38 cellular contexts compared by ENCODE assay signal in the genomic region with DNA sequence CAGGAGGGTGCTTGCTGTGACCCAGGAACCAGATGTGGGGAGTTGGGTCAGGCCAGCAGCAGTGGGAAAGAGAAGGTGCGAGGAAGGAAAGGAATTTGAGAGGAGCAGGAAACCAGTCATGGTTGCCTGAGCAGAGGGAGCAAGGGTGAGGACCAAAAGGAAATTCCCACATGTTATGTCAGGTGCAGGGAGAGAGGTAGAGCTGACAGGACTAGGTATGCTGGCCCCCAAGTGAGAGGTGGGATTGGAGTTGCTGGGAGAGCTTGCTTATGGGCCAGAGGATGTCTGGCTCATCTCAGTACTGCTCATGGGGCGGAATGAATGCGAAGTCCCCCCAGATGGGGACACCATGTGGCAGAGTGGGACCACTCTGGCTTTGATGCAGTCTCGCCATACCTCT. TPM values are rescaled to one million over a fixed set of nuclear protein-coding genes. Genes with fewer than 3 reads are reported as not detected.
"Had no signal": no experiment of that assay in that cellular context is flagged by ENCODE, and none has a peak within 500 bp of the region (broad histone marks: within the 10 kb centered on the region; RNA-seq: fewer than 3 reads in every experiment).

No MANE protein-coding gene starts in this region.

- H3K27ac ChIP-seq: adrenal gland, body of pancreas, brain microvascular endothelial cell, breast epithelium, VCaP had no signal

- H3K4me3 Mint-ChIP-seq: activated B cell treated with CpG ODN at 0.5 μM for 24 hours; activated CD4-positive, alpha-beta memory T cell treated with anti-CD3 and anti-CD28 coated beads for 36 hours; activated CD4-positive, alpha-beta T cell treated with anti-CD3 and anti-CD28 coated beads, Interleukin-2, amount 10 ng/mL, durations not matched to agents 7 days and 5 days; activated CD8-positive, alpha-beta T cell treated with anti-CD3 and anti-CD28 coated beads for 36 hours; activated naive CD4-positive, alpha-beta T cell treated with anti-CD3 and anti-CD28 coated beads for 36 hours; activated naive CD8-positive, alpha-beta T cell treated with anti-CD3 and anti-CD28 coated beads for 36 hours; activated T-cell treated with anti-CD3 and anti-CD28 coated beads, Interleukin-2, amount 50 U/mL, for 4 hours; activated T-cell treated with anti-CD3 and anti-CD28 coated beads, Interleukin-2, amount 50 U/mL, for 72 hours; activated T-helper 1 cell treated with anti-CD3 and anti-CD28 coated beads, Interleukin-12 subunit alpha, Interleukin-12 subunit beta, Interleukin-2, Interleukin-4 antibody, amounts not matched to agents 30 ng/mL and 10 ng/mL and 1 ng/mL, durations not matched to agents 14 hours and 24 hours and 36 hours; activated T-helper 17 cell treated with anti-CD3 and anti-CD28 coated beads, Interleukin-2, amount 50 U/mL, for 72 hours; T-helper 1 cell treated with Interleukin-12 subunit alpha and Interleukin-12 subunit beta and Interleukin-4 antibody, amounts not matched to agents 30 μg/mL and 1 μg/mL, for 36 hours; T-helper 2 cell treated with Interferon-gamma antibody and Interleukin-4, amounts not matched to agents 5 μg/mL and 100 μg/mL, for 36 hours had no signal

- H3K4me1 Mint-ChIP-seq: activated B cell treated with CpG ODN at 0.5 μM for 24 hours; activated CD4-positive, alpha-beta T cell treated with anti-CD3 and anti-CD28 coated beads, Interleukin-2, amount 10 ng/mL, durations not matched to agents 7 days and 5 days; activated naive CD8-positive, alpha-beta T cell treated with anti-CD3 and anti-CD28 coated beads for 36 hours; activated T-helper 17 cell treated with anti-CD3 and anti-CD28 coated beads, Interleukin-2, amount 50 U/mL, for 72 hours had no signal

- H3K4me3 ChIP-seq: adrenal gland, body of pancreas, breast epithelium had no signal

- H3K36me3 Mint-ChIP-seq: activated CD4-positive, alpha-beta memory T cell treated with anti-CD3 and anti-CD28 coated beads for 36 hours; activated naive CD4-positive, alpha-beta T cell treated with anti-CD3 and anti-CD28 coated beads, Interleukin-2, amount 50 U/mL, for 72 hours; activated naive CD8-positive, alpha-beta T cell treated with anti-CD3 and anti-CD28 coated beads for 36 hours had no signal

- H3K27me3 Mint-ChIP-seq: activated B cell treated with CpG ODN at 0.5 μM for 24 hours; activated CD4-positive, alpha-beta memory T cell treated with anti-CD3 and anti-CD28 coated beads for 36 hours had no signal

- H3K27me3 ChIP-seq: adrenal gland, body of pancreas, brain microvascular endothelial cell, breast epithelium had no signal

- H3K4me1 ChIP-seq: adrenal gland, breast epithelium had no signal

- H3K36me3 ChIP-seq: adrenal gland, brain microvascular endothelial cell, breast epithelium had no signal

- H3K9me3 ChIP-seq: body of pancreas had no signal

- DNase-seq: activated B cell treated with CpG ODN at 0.5 μM for 24 hours; activated CD4-positive, alpha-beta memory T cell treated with anti-CD3 and anti-CD28 coated beads for 36 hours; activated CD4-positive, alpha-beta T cell treated with anti-CD3 and anti-CD28 coated beads for 4 hours; activated CD4-positive, alpha-beta T cell treated with anti-CD3 and anti-CD28 coated beads, Interleukin-2, amount 10 ng/mL, durations not matched to agents 7 days and 5 days; activated CD4-positive, alpha-beta T cell treated with anti-CD3 and anti-CD28 coated beads, Interleukin-2, amount 50 U/mL, for 4 hours; activated CD4-positive, CD25-positive, alpha-beta regulatory T cell treated with anti-CD3 and anti-CD28 coated beads, Interleukin-2, amount 50 U/mL, for 72 hours; activated CD8-positive, alpha-beta memory T cell treated with anti-CD3 and anti-CD28 coated beads, Interleukin-2, amount 50 U/mL, for 4 hours; activated CD8-positive, alpha-beta T cell treated with anti-CD3 and anti-CD28 coated beads for 36 hours; activated effector memory CD4-positive, alpha-beta T cell treated with anti-CD3 and anti-CD28 coated beads, Interleukin-2, amount 50 U/mL, for 16 hours; activated gamma-delta T cell treated with Interleukin-2 at 50 U/mL for 16 hours; activated naive CD4-positive, alpha-beta T cell; activated naive CD4-positive, alpha-beta T cell treated with anti-CD3 and anti-CD28 coated beads for 36 hours; activated naive CD4-positive, alpha-beta T cell treated with anti-CD3 and anti-CD28 coated beads, Interleukin-2, amount 50 U/mL, for 16 hours; activated naive CD8-positive, alpha-beta T cell treated with anti-CD3 and anti-CD28 coated beads for 36 hours; activated T-cell treated with anti-CD3 and anti-CD28 coated beads for 4 hours; activated T-cell treated with anti-CD3 and anti-CD28 coated beads, Interleukin-2, amount 50 U/mL, for 1 hour; activated T-cell treated with anti-CD3 and anti-CD28 coated beads, Interleukin-2, amount 50 U/mL, for 4 hours; activated T-cell treated with anti-CD3 and anti-CD28 coated beads, Interleukin-2, amount 50 U/mL, for 72 hours; adrenal gland; amniotic stem cell; aorta; body of pancreas; brain microvascular endothelial cell; central memory CD4-positive, alpha-beta T cell; SW 1271; T-helper 1 cell; T-helper 2 cell; T-helper 9 cell had no signal

- ATAC-seq: activated CD8-positive, alpha-beta T cell treated with anti-CD3 and anti-CD28 coated beads for 36 hours; activated naive CD4-positive, alpha-beta T cell treated with anti-CD3 and anti-CD28 coated beads, Interleukin-2, amount 50 U/mL, for 72 hours; activated T-cell treated with anti-CD3 and anti-CD28 coated beads, Interleukin-2, amount 50 U/mL, for 4 hours; activated T-cell treated with anti-CD3 and anti-CD28 coated beads, Interleukin-2, amount 50 U/mL, for 72 hours; activated T-helper 17 cell treated with anti-CD3 and anti-CD28 coated beads, Interleukin-2, amount 50 U/mL, for 72 hours; body of pancreas had no signal

- H3K27ac Mint-ChIP-seq: activated B cell treated with CpG ODN at 0.5 μM for 24 hours; activated CD4-positive, alpha-beta memory T cell treated with anti-CD3 and anti-CD28 coated beads for 36 hours; activated CD4-positive, alpha-beta T cell treated with anti-CD3 and anti-CD28 coated beads, Interleukin-2, amount 10 ng/mL, durations not matched to agents 7 days and 5 days; activated CD8-positive, alpha-beta T cell treated with anti-CD3 and anti-CD28 coated beads for 36 hours; activated naive CD4-positive, alpha-beta T cell treated with anti-CD3 and anti-CD28 coated beads for 36 hours; activated naive CD4-positive, alpha-beta T cell treated with anti-CD3 and anti-CD28 coated beads, Interleukin-2, amount 50 U/mL, for 72 hours; activated naive CD8-positive, alpha-beta T cell treated with anti-CD3 and anti-CD28 coated beads for 36 hours; activated T-cell treated with anti-CD3 and anti-CD28 coated beads, Interleukin-2, amount 50 U/mL, for 72 hours; activated T-helper 1 cell treated with anti-CD3 and anti-CD28 coated beads, Interleukin-12 subunit alpha, Interleukin-12 subunit beta, Interleukin-2, Interleukin-4 antibody, amounts not matched to agents 30 ng/mL and 10 ng/mL and 1 ng/mL, durations not matched to agents 14 hours and 24 hours and 36 hours; activated T-helper 17 cell treated with anti-CD3 and anti-CD28 coated beads, Interleukin-2, amount 50 U/mL, for 72 hours; T-helper 1 cell treated with Interleukin-12 subunit alpha and Interleukin-12 subunit beta and Interleukin-4 antibody, amounts not matched to agents 30 μg/mL and 1 μg/mL, for 36 hours; T-helper 2 cell treated with Interferon-gamma antibody and Interleukin-4, amounts not matched to agents 5 μg/mL and 100 μg/mL, for 36 hours had no signal

- H3K9me3 Mint-ChIP-seq: activated CD4-positive, alpha-beta T cell treated with anti-CD3 and anti-CD28 coated beads, Interleukin-2, amount 10 ng/mL, durations not matched to agents 7 days and 5 days; activated CD8-positive, alpha-beta T cell treated with anti-CD3 and anti-CD28 coated beads for 36 hours; activated naive CD4-positive, alpha-beta T cell treated with anti-CD3 and anti-CD28 coated beads for 36 hours; activated naive CD4-positive, alpha-beta T cell treated with anti-CD3 and anti-CD28 coated beads, Interleukin-2, amount 50 U/mL, for 72 hours; activated naive CD8-positive, alpha-beta T cell treated with anti-CD3 and anti-CD28 coated beads for 36 hours; activated T-cell treated with anti-CD3 and anti-CD28 coated beads, Interleukin-2, amount 50 U/mL, for 4 hours; activated T-helper 1 cell treated with anti-CD3 and anti-CD28 coated beads, Interleukin-12 subunit alpha, Interleukin-12 subunit beta, Interleukin-2, Interleukin-4 antibody, amounts not matched to agents 30 ng/mL and 10 ng/mL and 1 ng/mL, durations not matched to agents 14 hours and 24 hours and 36 hours; activated T-helper 17 cell treated with anti-CD3 and anti-CD28 coated beads, Interleukin-2, amount 50 U/mL, for 72 hours; T-helper 1 cell treated with Interleukin-12 subunit alpha and Interleukin-12 subunit beta and Interleukin-4 antibody, amounts not matched to agents 30 μg/mL and 1 μg/mL, for 36 hours; T-helper 2 cell treated with Interferon-gamma antibody and Interleukin-4, amounts not matched to agents 5 μg/mL and 100 μg/mL, for 36 hours had no signal

RNA-seq across cellular contexts. Expression of a gene that starts 57.9 kb away (rescaled TPM):
- total RNA-seq: activated B cell treated with CpG ODN at 0.5 μM for 24 hours; activated CD4-positive, alpha-beta memory T cell treated with anti-CD3 and anti-CD28 coated beads for 36 hours; activated CD4-positive, alpha-beta T cell treated with anti-CD3 and anti-CD28 coated beads, Interleukin-2, amount 10 ng/mL, durations not matched to agents 7 days and 5 days; activated CD8-positive, alpha-beta memory T cell treated with anti-CD3 and anti-CD28 coated beads for 36 hours; activated CD8-positive, alpha-beta T cell treated with anti-CD3 and anti-CD28 coated beads for 36 hours; activated naive CD4-positive, alpha-beta T cell treated with anti-CD3 and anti-CD28 coated beads for 36 hours; activated naive CD4-positive, alpha-beta T cell treated with anti-CD3 and anti-CD28 coated beads, Interleukin-2, amount 50 U/mL, for 72 hours; activated naive CD8-positive, alpha-beta T cell treated with anti-CD3 and anti-CD28 coated beads for 36 hours; activated T-cell treated with anti-CD3 and anti-CD28 coated beads, Interleukin-2, amount 50 U/mL, for 4 hours; activated T-cell treated with anti-CD3 and anti-CD28 coated beads, Interleukin-2, amount 50 U/mL, for 72 hours; activated T-helper 1 cell treated with anti-CD3 and anti-CD28 coated beads, Interleukin-12 subunit alpha, Interleukin-12 subunit beta, Interleukin-2, Interleukin-4 antibody, amounts not matched to agents 30 ng/mL and 10 ng/mL and 1 ng/mL, durations not matched to agents 14 hours and 24 hours and 36 hours; activated T-helper 17 cell treated with anti-CD3 and anti-CD28 coated beads, Interleukin-2, amount 50 U/mL, for 72 hours; adrenal gland; aorta; astrocyte; body of pancreas; breast epithelium; cardiac septum had no signal
- polyA plus RNA-seq: adrenal gland had no signal
